34 cellular contexts compared by ENCODE assay signal in genomic region chr4:154585369-154586018, GRCh38. TPM values are rescaled to one million over a fixed set of nuclear protein-coding genes. Genes with fewer than 3 reads are reported as not detected.
"Had no signal": no experiment of that assay in that cellular context is flagged by ENCODE, and none has a peak within 500 bp of the region (broad histone marks: within the 10 kb centered on the region; RNA-seq: fewer than 3 reads in every experiment).

No MANE protein-coding gene starts in this region.

- H3K36me3 ChIP-seq: colonic mucosa, esophagus squamous epithelium, gastrocnemius medialis, heart right ventricle, left ventricle myocardium inferior, lower lobe of right lung had no signal

- H3K27ac ChIP-seq: colonic mucosa, epithelial cell of prostate, esophagus squamous epithelium, gastrocnemius medialis, heart right ventricle, left ventricle myocardium inferior, lower lobe of right lung had no signal

- ATAC-seq: effector memory CD8-positive, alpha-beta T cell; esophagus mucosa; gastrocnemius medialis; heart right ventricle; left cardiac atrium; lower lobe of right lung; mucosa of descending colon; naive thymus-derived CD8-positive, alpha-beta T cell had no signal

- H3K4me3 ChIP-seq: colonic mucosa, esophagus squamous epithelium, gastrocnemius medialis, heart right ventricle, left ventricle myocardium inferior, lower lobe of right lung, mucosa of descending colon had no signal

- H3K9me3 ChIP-seq: colonic mucosa, esophagus squamous epithelium, gastrocnemius medialis, heart right ventricle, left ventricle myocardium inferior, lower lobe of right lung, mucosa of descending colon had no signal

- H3K27me3 ChIP-seq: colonic mucosa had no signal

- DNase-seq: colonic mucosa; cortex of kidney; effector CD8-positive, alpha-beta T cell; effector memory CD8-positive, alpha-beta T cell; endodermal cell; erythroblast; esophagus squamous epithelium; foreskin fibroblast; foreskin melanocyte; gastrocnemius medialis; glutamatergic neuron; head of caudate nucleus; heart right ventricle; hippocampal formation; left cardiac atrium; left ventricle myocardium inferior; lower lobe of right lung; mesenchymal stem cell; mucosa of descending colon; naive B cell; naive thymus-derived CD8-positive, alpha-beta T cell had no signal

- H3K4me1 ChIP-seq: colonic mucosa, esophagus squamous epithelium, gastrocnemius medialis, heart right ventricle, left ventricle myocardium inferior, lower lobe of right lung had no signal

- FAIRE-seq: endometrium, islet of Langerhans, keratinocyte had no signal

RNA-seq across cellular contexts. Expression of gene FGA, which starts 5.0 kb away (rescaled TPM):
- total RNA-seq: dermis microvascular lymphatic vessel endothelial cell; esophagus squamous epithelium; glomerular endothelial cell; kidney epithelial cell; left ventricle myocardium inferior; lower leg skin; lung microvascular endothelial cell; mesenteric fat pad; mesothelial cell of epicardium; myocyte; naive thymus-derived CD8-positive, alpha-beta T cell had no signal
- polyA plus RNA-seq: keratinocyte; naive thymus-derived CD8-positive, alpha-beta T cell had no signal

RNA-seq across cellular contexts. Expression of gene FGB, which starts 22.7 kb away (rescaled TPM):
- total RNA-seq: dermis microvascular lymphatic vessel endothelial cell; esophagus squamous epithelium; glomerular endothelial cell; left ventricle myocardium inferior; lower leg skin; lung microvascular endothelial cell; mesenteric fat pad; myocyte; naive thymus-derived CD8-positive, alpha-beta T cell had no signal
- polyA plus RNA-seq: heart right ventricle; keratinocyte; naive thymus-derived CD8-positive, alpha-beta T cell had no signal

RNA-seq across cellular contexts. Expression of gene FGG, which starts 27.0 kb away (rescaled TPM):
- total RNA-seq: dermis microvascular lymphatic vessel endothelial cell; esophagus squamous epithelium; glomerular endothelial cell; kidney epithelial cell; left ventricle myocardium inferior; lower leg skin; lung microvascular endothelial cell; mesenteric fat pad; myocyte; naive thymus-derived CD8-positive, alpha-beta T cell had no signal
- polyA plus RNA-seq: heart right ventricle; naive thymus-derived CD8-positive, alpha-beta T cell had no signal
